Comparison of ENCODE assay signal across 8 cellular contexts in genomic region chr19:14496029-14496848, GRCh38. TPM values are rescaled to one million over a fixed set of nuclear protein-coding genes. Genes with fewer than 3 reads are reported as not detected.
A peak's percentile ranks its signal among the peaks of the same experiment; 100 is the strongest.
DNase-seq lines count a peak whose midpoint lies in the region; ATAC-seq lines count a peak whose summit lies in the region.

Gene GIPC1 (minus strand): TSS chr19:14496127. CDS start chr19:14482976, 13,151 bp downstream.

- ATAC-seq in GM18502 (IDR thresholded peaks at IDR 0.05; ENCODE audit: poor library complexity, unreplicated experiment), result peak; percentile 75
- peak; percentile 73 for ATAC-seq in HG03521 (IDR thresholded peaks at IDR 0.05; ENCODE audit: unreplicated experiment)
- no peak for ATAC-seq in HG03460 (IDR thresholded peaks at IDR 0.05; ENCODE audit: unreplicated experiment)

- DNase-seq in NCI-H748 (lab: John Stamatoyannopoulos, UW; ENCODE audit: unreplicated experiment) (peak; percentile 96), dermis blood vessel endothelial cell (peak; percentile 100), left kidney (ENCODE audit: low read depth, low spot score) (peak; percentile 100)
- DNase-seq in activated CD4-positive, alpha-beta T cell treated with anti-CD3 and anti-CD28 coated beads, Interleukin-2, amount 50 U/mL, for 48 hours, result peak; percentile 85 to 87
- peak; percentile 69 to 82 for DNase-seq in stimulated activated CD4-positive, alpha-beta T cell treated with anti-CD3 and anti-CD28 coated beads, Interleukin-1b, Interleukin-23, amount 100 ng/mL, for 4 hours (ENCODE audit: low read depth in 2 of 2)

RNA-seq across cellular contexts. Expression of gene GIPC1, which starts in this region (rescaled TPM):
- 175 and 182 TPM in 2 replicates for total RNA-seq in dermis blood vessel endothelial cell
